11 cellular contexts compared by ENCODE assay signal in genomic region chr1:51564124-51564523, GRCh38. TPM values are rescaled to one million over a fixed set of nuclear protein-coding genes. Genes with fewer than 3 reads are reported as not detected.
DNase-seq lines count a peak whose midpoint lies in the region; ATAC-seq, FAIRE-seq and TF ChIP-seq lines count a peak whose summit lies in the region.
"Had no signal": no experiment of that assay in that cellular context is flagged by ENCODE, and none has a peak within 500 bp of the region (broad histone marks: within the 10 kb centered on the region; RNA-seq: fewer than 3 reads in every experiment).

No MANE protein-coding gene starts in this region.

- no peak overlapping the region for H3K4me2 ChIP-seq in osteoblast (ENCODE audit: insufficient read depth, low read length)

- DNase-seq in GM12865 (ENCODE audit: low read depth) = peak; percentile 64
- peak; percentile 24 for DNase-seq in HuH-7 (ENCODE audit: low spot score)
- DNase-seq in bronchial epithelial cell (ENCODE audit: low read depth) = peak; percentile 47
- DNase-seq in osteoblast (ENCODE audit: insufficient read length, low spot score, missing footprints) = peak; percentile 35
- DNase-seq in NCI-H2171 (lab: John Stamatoyannopoulos, UW) = no peak
- no peak for DNase-seq in cerebellar cortex (ENCODE audit: low spot score)
- DNase-seq: activated T-cell treated with anti-CD3 and anti-CD28 coated beads for 4 hours, ovary had no signal

- H3K9me3 ChIP-seq in osteoblast (ENCODE audit: low read depth, low read length) = no peaks in the 10 kb centered on the region
- H3K9me3 ChIP-seq: ovary had no signal

- H2AFZ ChIP-seq in osteoblast (ENCODE audit: low read length) = no peak overlapping the region

- H4K20me1 ChIP-seq in osteoblast (ENCODE audit: insufficient read depth, low read length) = no peaks in the 10 kb centered on the region

- H3K4me3 ChIP-seq in GM12865 (ENCODE audit: low read depth, low read length) (no peak overlapping the region), bronchial epithelial cell (ENCODE audit: low read depth, low read length) (no peak overlapping the region), osteoblast (ENCODE audit: insufficient read depth, low read length) (no peak overlapping the region)
- H3K4me3 ChIP-seq: ovary had no signal

- no peaks in the 10 kb centered on the region for H3K36me3 ChIP-seq in bronchial epithelial cell (ENCODE audit: control insufficient read depth, insufficient read depth, low read length)
- no peaks in the 10 kb centered on the region for H3K36me3 ChIP-seq in osteoblast (ENCODE audit: insufficient read depth, low read length)
- H3K36me3 ChIP-seq: ovary had no signal

- no peak for ATAC-seq in HG03280 (IDR thresholded peaks at IDR 0.05; ENCODE audit: unreplicated experiment)
- ATAC-seq in HG03039 (IDR thresholded peaks at IDR 0.05; ENCODE audit: unreplicated experiment) = no peak

- H3K79me2 ChIP-seq in osteoblast (ENCODE audit: insufficient read depth, low read length) = no peaks in the 10 kb centered on the region

- peaks cover 30% of the 10 kb centered on the region for H3K4me1 ChIP-seq in osteoblast (ENCODE audit: insufficient read depth, low read length)

- H3K27me3 ChIP-seq in bronchial epithelial cell (ENCODE audit: control insufficient read depth, insufficient read depth, low read length) = no peaks in the 10 kb centered on the region
- no peaks in the 10 kb centered on the region for H3K27me3 ChIP-seq in osteoblast (ENCODE audit: insufficient read depth, low read length)
- H3K27me3 ChIP-seq: ovary had no signal

- no peak for TF ChIP-seq CTCF in GM12865 (IDR thresholded peaks at IDR 0.05; ENCODE audit: insufficient read depth, low read depth, low read length, missing control alignments)
- no peak for TF ChIP-seq CTCF in bronchial epithelial cell (IDR thresholded peaks at IDR 0.05; ENCODE audit: insufficient read depth, low read length, severe bottlenecking)
- TF ChIP-seq CTCF in osteoblast (IDR thresholded peaks at IDR 0.05; ENCODE audit: extremely low read depth, low read depth, low read length) = no peak

- no peak overlapping the region for H3K27ac ChIP-seq in osteoblast (ENCODE audit: low read depth, low read length)
- H3K27ac ChIP-seq: ovary had no signal

- no peak for FAIRE-seq in bronchial epithelial cell (lab: Jason Lieb, UNC)
- FAIRE-seq: keratinocyte had no signal

RNA-seq across cellular contexts. Expression of gene EPS15, which starts 45.1 kb away (rescaled TPM):
- 34.8 and 37.8 TPM in 2 replicates for total RNA-seq in bronchial epithelial cell
- total RNA-seq in osteoblast = 79.9 and 82.2 TPM in 2 replicates

RNA-seq across cellular contexts. Expression of gene OSBPL9, which starts 52.8 kb away (rescaled TPM):
- 66.4 and 69.8 TPM in 2 replicates for total RNA-seq in bronchial epithelial cell
- 87.9 and 96.4 TPM in 2 replicates for total RNA-seq in osteoblast

Comparison
In these comparisons a context has a peak if more than half of its experiments do, and no peak if none do; other contexts are left out.
1. DNase-seq: peak in GM12865 (single experiment), HuH-7 (single experiment), bronchial epithelial cell (single experiment) and osteoblast (single experiment); none in NCI-H2171 (single experiment) and cerebellar cortex (single experiment).